In the genomic region with DNA sequence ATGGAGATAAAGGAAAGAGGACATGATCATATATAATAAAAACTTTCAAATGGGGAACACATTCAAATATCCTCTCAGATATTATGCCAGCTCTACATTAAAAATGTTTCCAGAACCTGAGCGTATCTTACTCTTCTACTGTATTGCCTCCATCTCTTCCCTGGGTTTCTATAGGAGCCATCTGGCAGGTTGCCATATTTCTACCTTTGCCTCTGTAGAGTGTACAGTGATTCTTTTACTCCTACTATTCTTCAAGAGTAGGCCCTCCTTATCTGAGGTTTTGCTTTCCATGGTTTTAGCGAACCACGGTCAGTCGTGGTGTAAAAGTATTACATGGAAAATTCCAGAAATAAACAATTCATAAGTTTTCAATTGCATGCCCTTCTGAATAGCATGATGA, we compare ENCODE assay signal across 37 cellular contexts.
"Had no signal": no experiment of that assay in that cellular context is flagged by ENCODE, and none has a peak within 500 bp of the region (broad histone marks: within the 10 kb centered on the region; RNA-seq: fewer than 3 reads in every experiment).

No MANE protein-coding gene starts in this region.

- H3K4me3 ChIP-seq: MG63 had no signal

- H3K36me3 ChIP-seq: MG63 had no signal

- H3K9me3 ChIP-seq: MG63 had no signal

- DNase-seq: Karpas-422, Kasumi-1, MG63, MM.1S, MV-4-11, NCI-H1048, NCI-H1092, NCI-H1092 treated with DMSO at 0.1 percent for 48 hours, NCI-H1105, NCI-H1105 treated with DMSO at 0.1 percent for 48 hours, NCI-H1417, NCI-H1417 treated with DMSO at 0.1 percent for 48 hours, NCI-H1436, NCI-H1436 treated with DMSO at 0.1 percent for 48 hours, NCI-H146, NCI-H1694, NCI-H1694 treated with DMSO at 0.1 percent for 48 hours, NCI-H187, NCI-H187 treated with DMSO at 0.1 percent for 48 hours, NCI-H1930, NCI-H2029, NCI-H2029 treated with DMSO at 0.1 percent for 48 hours, NCI-H2081, NCI-H2081 treated with DMSO at 0.1 percent for 48 hours, NCI-H2107, NCI-H2171, NCI-H2171 treated with DMSO at 0.1 percent for 48 hours, NCI-H2227 treated with DMSO at 0.1 percent for 48 hours, NCI-H226, NCI-H345, NCI-H446, NCI-H446 treated with DMSO at 0.1 percent for 48 hours, NCI-H510A, NCI-H510A treated with DMSO at 0.1 percent for 48 hours, NCI-H524, NCI-H524 treated with DMSO at 0.1 percent for 48 hours had no signal

- H3K9ac ChIP-seq: KMS-11 had no signal

- H3K27ac ChIP-seq: KMS-11 had no signal

- H3K4me2 ChIP-seq: KMS-11 had no signal
